In the genomic region with DNA sequence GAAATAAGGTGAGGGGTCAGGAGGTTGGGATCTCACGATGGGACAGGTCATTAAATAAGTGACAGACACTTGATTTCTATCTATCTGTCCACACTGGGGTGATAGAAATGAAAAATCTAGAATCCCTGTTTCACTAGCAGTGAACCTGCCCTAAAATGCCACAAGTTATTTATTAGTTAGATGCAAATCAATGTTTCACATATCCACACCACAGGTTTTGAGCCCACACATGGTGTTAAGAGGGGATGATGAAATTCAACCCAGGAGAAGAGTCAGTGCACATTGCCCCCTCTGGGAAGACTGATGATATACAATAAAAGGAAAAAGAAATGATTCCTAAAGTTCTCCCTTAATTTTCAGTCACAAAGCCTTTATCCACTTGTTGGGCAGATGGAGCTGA, we compare ENCODE assay signal across 24 cellular contexts. TPM values are rescaled to one million over a fixed set of nuclear protein-coding genes. Genes with fewer than 3 reads are reported as not detected.
DNase-seq lines count a peak whose midpoint lies in the region; ATAC-seq, FAIRE-seq and TF ChIP-seq lines count a peak whose summit lies in the region.
"Had no signal": no experiment of that assay in that cellular context is flagged by ENCODE, and none has a peak within 500 bp of the region (broad histone marks: within the 10 kb centered on the region; RNA-seq: fewer than 3 reads in every experiment).

No MANE protein-coding gene starts in this region.

- H3K27ac ChIP-seq in GM12878 (ENCODE audit: control insufficient read depth, insufficient read depth) (no peak overlapping the region), lower lobe of right lung (no peak overlapping the region)
- H3K27ac ChIP-seq: hepatocyte, HL-60, ovary, sigmoid colon, transverse colon had no signal

- H3K4me1 ChIP-seq in GM12878 (ENCODE audit: control insufficient read depth, insufficient read depth, low read length) (peaks cover 9% of the 10 kb centered on the region), lower lobe of right lung (no peaks in the 10 kb centered on the region)
- H3K4me1 ChIP-seq: sigmoid colon, transverse colon had no signal

- H4K20me1 ChIP-seq in GM12878 (ENCODE audit: control insufficient read depth, insufficient read depth) = no peaks in the 10 kb centered on the region

- H3K9me3 ChIP-seq in GM12878 (replicated peaks; ENCODE audit: control insufficient read depth, insufficient read depth, low read length) (no peaks in the 10 kb centered on the region; the same call in 2 of the 3 replicates), lower lobe of right lung (no peaks in the 10 kb centered on the region)
- H3K9me3 ChIP-seq: ovary, sigmoid colon, transverse colon had no signal

- TF ChIP-seq POLR2A in GM12878 (IDR thresholded peaks at IDR 0.05; ENCODE audit: low read depth, low read length) = no peak

- ATAC-seq in GM18861 (IDR thresholded peaks at IDR 0.05; ENCODE audit: unreplicated experiment) (peak; percentile 74), GM21381 (IDR thresholded peaks at IDR 0.05; ENCODE audit: unreplicated experiment) (peak; percentile 70), HG03066 (IDR thresholded peaks at IDR 0.05; ENCODE audit: low read depth, unreplicated experiment) (peak; percentile 44), GM12878 (peak; percentile 54), lower lobe of right lung (no peak)
- ATAC-seq: stimulated activated naive CD8-positive, alpha-beta T cell treated with anti-CD3 and anti-CD28 coated beads, Interleukin-15, Interleukin-2, amounts not matched to agents 100 U/mL and 50 U/mL, for 24 hours had no signal

- H3K4me2 ChIP-seq in GM12878 (ENCODE audit: control insufficient read depth, insufficient read depth) = no peak overlapping the region
- H3K4me2 ChIP-seq: hepatocyte had no signal

- in situ Hi-C loops in GM12878 (cut with MboI) (no loop called here), KBM-7 (cut with MboI; ENCODE audit: low pct_unique_long_range_greater_than_20kb, low sequenced_read_pairs) (no loop called here)

- FAIRE-seq in GM12878 (lab: Jason Lieb, UNC) = no peak
- FAIRE-seq: endometrium had no signal

- no TSS peak for BruUV-seq in GM12878 (replicated peaks; lab: Mats Ljungman, UMichigan)

- H3K4me3 ChIP-seq in GM12878 = no peak overlapping the region
- no peak overlapping the region for H3K4me3 ChIP-seq in lower lobe of right lung
- H3K4me3 ChIP-seq: hepatocyte, ovary, sigmoid colon, transverse colon had no signal

- H2AFZ ChIP-seq in GM12878 (ENCODE audit: control insufficient read depth, low read depth, low read length) = no peak overlapping the region
- H2AFZ ChIP-seq: hepatocyte had no signal

- intact Hi-C loops in GM12878 (cut with micrococcal nuclease; ENCODE audit: unreplicated experiment) (no loop called here), lower lobe of right lung (cut with DNase I) (no loop called here)

- TF ChIP-seq CTCF in GM12878 (IDR thresholded peaks at IDR 0.05 in 2 of 3, conservative IDR thresholded peaks at IDR 0.05 in 1 of 3; ENCODE audit: control insufficient read depth in 2 of 3, extremely low read depth in 1 of 3, insufficient read depth in 1 of 3, low read depth in 3 of 3, low read length in 3 of 3) (no peak), lower lobe of right lung (IDR thresholded peaks at IDR 0.05) (no peak)

- DNase-seq in GM12878 (ENCODE audit: low read depth, low spot score) = no peak
- DNase-seq in hypothalamus (lab: John Stamatoyannopoulos, UW) = no peak
- no peak for DNase-seq in lower lobe of right lung
- DNase-seq in KBM-7 = no peak
- DNase-seq in NCI-H1417 (lab: John Stamatoyannopoulos, UW) = no peak
- DNase-seq: activated CD4-positive, alpha-beta T cell treated with anti-CD3 and anti-CD28 coated beads, Interleukin-2, amount 50 U/mL, for 48 hours; activated naive CD4-positive, alpha-beta T cell treated with anti-CD3 and anti-CD28 coated beads, Interleukin-2, amount 50 U/mL, for 16 hours; CD4-positive, CD25-positive, alpha-beta regulatory T cell; GOT3; islet precursor cell; mammary epithelial cell; NCI-H2081; NCI-H510A; ovary; sigmoid colon; stimulated activated CD4-positive, alpha-beta T cell treated with anti-CD3 and anti-CD28 coated beads, Interleukin-1b, Interleukin-23, amount 100 ng/mL, for 48 hours; stimulated activated naive CD8-positive, alpha-beta T cell treated with anti-CD3 and anti-CD28 coated beads, Interleukin-15, Interleukin-2, amounts not matched to agents 100 U/mL and 50 U/mL, for 24 hours; transverse colon had no signal

- CTCF ChIA-PET in GM12878 (lab: Yijun Ruan, JAX) = no interaction called here

- H3K27me3 ChIP-seq in GM12878 (replicated peaks in 1 of 2; ENCODE audit: control insufficient read depth in 2 of 2, insufficient read depth in 2 of 2, low read length in 1 of 2) = no peaks in the 10 kb centered on the region
- H3K27me3 ChIP-seq in lower lobe of right lung (ENCODE audit: low read depth) = no peaks in the 10 kb centered on the region
- H3K27me3 ChIP-seq: hepatocyte, ovary, sigmoid colon, transverse colon had no signal

- no peak overlapping the region for H3K9ac ChIP-seq in GM12878 (ENCODE audit: control insufficient read depth, insufficient read depth, low read length)

- H3K36me3 ChIP-seq in GM12878 (ENCODE audit: control insufficient read depth in 2 of 2, insufficient read depth in 2 of 2, low read length in 1 of 2) = no peaks in the 10 kb centered on the region
- H3K36me3 ChIP-seq in lower lobe of right lung = no peaks in the 10 kb centered on the region
- H3K36me3 ChIP-seq: ovary, sigmoid colon, transverse colon had no signal

- H3K79me2 ChIP-seq in GM12878 (ENCODE audit: control insufficient read depth, insufficient read depth, low read length) = no peaks in the 10 kb centered on the region
- H3K79me2 ChIP-seq: hepatocyte had no signal

- no peak for TF ChIP-seq RAD21 in GM12878 (IDR thresholded peaks at IDR 0.05; ENCODE audit: insufficient read depth, low read depth, low read length)

- POLR2A ChIA-PET in GM12878 (lab: Charles Lee) = no interaction called here

- TF ChIP-seq EP300 in GM12878 (IDR thresholded peaks at IDR 0.05; ENCODE audit: borderline replicate concordance in 1 of 2, control insufficient read depth in 1 of 2, low read depth in 2 of 2, low read length in 2 of 2) = no peak

- SMC1A ChIA-PET in GM12878 (lab: Charles Lee; ENCODE audit: uncharacterized antibody, unreplicated experiment) = interaction anchor here (0.6 kb wide), 1 partner anchor 12 kb away, joined by 3 read pairs; no protein-coding TSS in a partner anchor

- 0% methylated on average over 1 of the region's 1 CpG for WGBS in GM12878 (ENCODE audit: insufficient coverage, insufficient replicate concordance, low lambda C conversion rate, missing lambda C conversion rate)

- RAD21 ChIA-PET in GM12878 (lab: Charles Lee; ENCODE audit: unreplicated experiment) = interaction anchor here (0.6 kb wide), 1 partner anchor 35 kb away, joined by 3 read pairs; no protein-coding TSS in a partner anchor

TF ChIP-seq in GM12878, 131 proteins besides CTCF, POLR2A, EP300 and RAD21:
- TF ChIP-seq ETV6 (conservative IDR thresholded peaks at IDR 0.05 in 1 of 2, IDR thresholded peaks at IDR 0.05 in 1 of 2; ENCODE audit: borderline replicate concordance in 1 of 2, low read depth in 1 of 2) (no peak), YBX1 (IDR thresholded peaks at IDR 0.05) (no peak), POLR2AphosphoS2 (IDR thresholded peaks at IDR 0.05; ENCODE audit: low read depth, low read length) (no peak)
TF ChIP-seq in GM12878: peak in this region for 0.

RNA-seq across cellular contexts. Expression of gene NTPCR, which starts 10.1 kb away (rescaled TPM):
- 49.6 and 50.4 TPM in 2 replicates for total RNA-seq in GM12878 (2013; cell fraction: nucleolus; rRNA removed)
- total RNA-seq in GM12878 (2014; rRNA removed) = 25.4 and 36.3 TPM in 2 replicates
- 30.6 and 31.5 TPM in 2 replicates for total RNA-seq in GM12878 (2014; rRNA removed; fragmentation: Illumina TruSeq; extraction: Trizol)
- total RNA-seq in GM12878 (2021) = 48.3 and 50.2 TPM in 2 replicates
- 24.9 TPM for polyA plus RNA-seq in GM12878 (2011; ENCODE audit: low read depth)
- polyA plus RNA-seq in GM12878 (2011; rRNA removed) = 64.8 and 74.6 TPM in 2 replicates
- polyA plus RNA-seq in GM12878 (2011; cell fraction: cytosol; rRNA removed) = 31.9 and 37.5 TPM in 2 replicates
- polyA plus RNA-seq in GM12878 (2011; cell fraction: nucleus; rRNA removed) = 34.9 and 48.4 TPM in 2 replicates
- 36.6 and 47.7 TPM in 2 replicates for polyA plus RNA-seq in GM12878 (2012)
- polyA plus RNA-seq in GM12878 (2014; fragmentation: Illumina TruSeq; extraction: Trizol) = 46.8 and 50.6 TPM in 2 replicates
- polyA plus RNA-seq in GM12878 (2014; fragmentation: Nextera tagmentation; extraction: Ambion mirVana) = 10 to 100 TPM; 77.4 to 84.4 TPM
- 29.6 and 31.2 TPM in 2 replicates for polyA plus RNA-seq in GM12878 (2014; rRNA removed)
- polyA plus RNA-seq in GM12878 (2016; fragmentation: Nextera tagmentation; extraction: Ambion mirVana) = 100 to 1,000 TPM; 102 to 109 TPM
- polyA minus RNA-seq in GM12878 (2011; rRNA and poly(A)+ RNA removed) = 26.6 and 28.2 TPM in 2 replicates
- polyA minus RNA-seq in GM12878 (2011; cell fraction: cytosol; rRNA and poly(A)+ RNA removed) = 13.4 and 19.0 TPM in 2 replicates
- 27.7 and 40.9 TPM in 2 replicates for polyA minus RNA-seq in GM12878 (2011; cell fraction: nucleus; rRNA and poly(A)+ RNA removed)
- total RNA-seq in lower lobe of right lung = 29.5 TPM

Comparison
In these comparisons a context has a peak if more than half of its experiments do, and no peak if none do; other contexts are left out.
1. ATAC-seq: peak in GM18861 (single experiment), GM21381 (single experiment), HG03066 (single experiment) and GM12878 (single experiment); none in lower lobe of right lung (0 of 2).